Comparison of ENCODE assay signal across 18 cellular contexts in the genomic region with DNA sequence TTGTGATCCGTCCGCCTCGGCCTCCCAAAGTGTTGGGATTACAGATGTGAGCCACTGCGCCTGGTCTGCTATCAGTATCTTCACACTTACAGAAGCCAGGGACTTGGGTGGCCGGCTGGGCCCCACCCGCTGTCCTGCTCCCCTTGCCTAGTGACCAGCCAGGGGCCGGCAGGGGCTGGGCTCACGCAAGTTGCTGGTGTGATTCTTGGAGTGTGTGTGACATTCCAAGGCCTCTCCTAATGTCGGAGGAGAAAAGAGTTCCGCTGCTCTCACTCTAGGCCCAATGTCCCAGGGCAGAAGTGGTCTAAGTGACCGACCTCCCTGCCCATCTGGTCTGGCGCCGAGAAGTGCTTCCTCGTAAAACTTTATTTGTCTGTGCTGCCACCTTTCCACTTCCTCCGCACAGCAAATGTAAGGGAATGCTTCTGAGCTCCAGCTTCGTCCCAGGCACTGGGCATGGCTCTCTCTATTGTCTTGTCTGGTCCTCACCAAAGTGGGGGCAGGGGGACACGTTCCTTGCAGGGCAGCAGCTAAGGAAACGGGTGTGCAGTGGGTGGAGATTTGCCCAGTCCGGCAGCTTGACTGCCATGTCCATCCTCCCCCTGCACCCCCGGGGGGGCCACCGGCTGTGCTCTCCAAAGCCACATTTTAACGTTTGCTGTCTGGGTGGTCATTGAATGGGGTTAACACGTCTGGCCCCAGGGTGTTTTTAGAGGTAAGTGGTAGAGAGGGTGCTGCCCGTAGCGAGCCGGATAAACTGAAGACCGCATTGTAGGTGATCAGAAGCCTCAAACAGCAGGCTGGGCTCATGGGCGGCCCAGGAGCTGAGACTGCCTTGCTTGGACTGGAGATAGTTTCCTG. TPM values are rescaled to one million over a fixed set of nuclear protein-coding genes. Genes with fewer than 3 reads are reported as not detected.
DNase-seq lines count a peak whose midpoint lies in the region; ATAC-seq and TF ChIP-seq lines count a peak whose summit lies in the region.
"Had no signal": no experiment of that assay in that cellular context is flagged by ENCODE, and none has a peak within 500 bp of the region (broad histone marks: within the 10 kb centered on the region; RNA-seq: fewer than 3 reads in every experiment).

No MANE protein-coding gene starts in this region.

- H3K36me3 Mint-ChIP-seq in brain (no peaks in the 10 kb centered on the region), type B pancreatic cell (no peaks in the 10 kb centered on the region)

- peaks cover 8% of the 10 kb centered on the region for H3K4me1 ChIP-seq in IMR-90 (ENCODE audit: control insufficient read depth, insufficient read depth, low read length)
- peaks cover 26% of the 10 kb centered on the region for H3K4me1 ChIP-seq in mesendoderm (ENCODE audit: control insufficient read depth, low read depth, low read length)
- H3K4me1 ChIP-seq in stomach smooth muscle (ENCODE audit: control insufficient read depth, insufficient read depth, low read length), result peaks cover 74% of the 10 kb centered on the region

- H4K20me1 ChIP-seq in IMR-90 (ENCODE audit: insufficient read depth, low read length), result peaks cover 90% of the 10 kb centered on the region

- H3K27ac Mint-ChIP-seq in brain, result peak overlapping the region; percentile 90 to 99 (median 94)
- H3K27ac Mint-ChIP-seq in type B pancreatic cell, result no peak overlapping the region

- intact Hi-C loops in IMR-90 (cut with micrococcal nuclease), result no loop called here

- in situ Hi-C loops in IMR-90 (cut with MboI; ENCODE audit: low sequenced_read_pairs), result no loop called here

- ATAC-seq in IMR-90 (ENCODE audit: low read depth), result no peak

- H3K9me3 ChIP-seq in IMR-90 (ENCODE audit: control insufficient read depth, insufficient read depth, low read length) (no peaks in the 10 kb centered on the region), stomach smooth muscle (ENCODE audit: control insufficient read depth in 2 of 2, low read length in 2 of 2) (no peaks in the 10 kb centered on the region)
- H3K9me3 ChIP-seq: ascending aorta, BE2C, colonic mucosa had no signal

- DNase-seq in IMR-90 (no peak), mesendoderm (peak; percentile 81), type B pancreatic cell (ENCODE audit: extremely low spot score, unreplicated experiment) (no peak), NCI-H446 treated with DMSO at 0.1 percent for 48 hours (lab: John Stamatoyannopoulos, UW) (no peak), C1 segment of cervical spinal cord (lab: John Stamatoyannopoulos, UW) (no peak)
- DNase-seq: activated CD4-positive, alpha-beta T cell treated with anti-CD3 and anti-CD28 coated beads, Interleukin-2, amount 50 U/mL, for 4 hours; activated naive CD4-positive, alpha-beta T cell treated with Interleukin-2 at 50 U/mL for 16 hours; BE2C; colonic mucosa; DMS153; hypothalamus; kidney glomerular epithelial cell; MM.1S; NCI-H2227 treated with DMSO at 0.1 percent for 48 hours; stimulated activated CD4-positive, alpha-beta T cell treated with anti-CD3 and anti-CD28 coated beads, Interleukin-4, amount 100 ng/mL, for 4 hours had no signal

- H3K27me3 ChIP-seq in IMR-90 (ENCODE audit: control insufficient read depth, insufficient read depth, low read length), result no peaks in the 10 kb centered on the region
- H3K27me3 ChIP-seq in mesendoderm (ENCODE audit: insufficient read depth, low read length, poor library complexity), result no peaks in the 10 kb centered on the region
- H3K27me3 ChIP-seq in stomach smooth muscle (ENCODE audit: control insufficient read depth in 1 of 2, insufficient read depth in 2 of 2, low read length in 2 of 2), result no peaks in the 10 kb centered on the region
- H3K27me3 ChIP-seq: ascending aorta, BE2C, colonic mucosa had no signal

- H3K36me3 ChIP-seq in IMR-90 (ENCODE audit: control insufficient read depth, insufficient read depth, low read length), result no peaks in the 10 kb centered on the region
- H3K36me3 ChIP-seq in mesendoderm (ENCODE audit: control insufficient read depth, insufficient read depth, low read length), result no peaks in the 10 kb centered on the region
- H3K36me3 ChIP-seq in stomach smooth muscle (ENCODE audit: control insufficient read depth in 2 of 2, insufficient read depth in 2 of 2, low read length in 2 of 2), result no peaks in the 10 kb centered on the region
- H3K36me3 ChIP-seq: ascending aorta, colonic mucosa had no signal

- POLR2A ChIA-PET in IMR-90 (lab: Charles Lee; ENCODE audit: unreplicated experiment), result no interaction called here

- H3K9me3 Mint-ChIP-seq in brain (peaks cover 0 to 5% (median 0%) of the 10 kb centered on the region in 5 experiments), type B pancreatic cell (no peaks in the 10 kb centered on the region)

- TF ChIP-seq CTCF in IMR-90 (conservative IDR thresholded peaks at IDR 0.05; ENCODE audit: low read depth, low read length) (no peak), brain (conservative IDR thresholded peaks at IDR 0.05) (no peak), type B pancreatic cell (conservative IDR thresholded peaks at IDR 0.05) (no peak)

- 81% methylated on average over 6 of the region's 28 CpGs; no CpG with 5 or more reads in 1 of the 2 experiments for WGBS in IMR-90 (ENCODE audit: extremely low coverage in 2 of 2, insufficient read length in 1 of 2), 2 experiments
- WGBS in mesendoderm (ENCODE audit: extremely low coverage, insufficient coverage, low lambda C conversion rate), result no CpG with 5 or more reads among the region's 28 CpGs

- H4K5ac ChIP-seq in IMR-90 (ENCODE audit: low read depth, low read length), result no peak overlapping the region
- no peak overlapping the region for H4K5ac ChIP-seq in mesendoderm (ENCODE audit: low read length)

- no peak for TF ChIP-seq POLR2A in IMR-90 (IDR thresholded peaks at IDR 0.05; ENCODE audit: low read depth, low read length)

- H2AK5ac ChIP-seq in IMR-90 (ENCODE audit: low read depth, low read length) (no peak overlapping the region), mesendoderm (ENCODE audit: low read length) (no peak overlapping the region)

- no TSS peak for BruUV-seq in IMR-90 (replicated peaks; lab: Mats Ljungman, UMichigan)

- no peak for TF ChIP-seq RAD21 in IMR-90 (IDR thresholded peaks at IDR 0.05; ENCODE audit: low read length)

- H3K9ac ChIP-seq in IMR-90 (ENCODE audit: low read depth, low read length) (no peak overlapping the region), mesendoderm (ENCODE audit: low read length) (no peak overlapping the region), stomach smooth muscle (ENCODE audit: low read length in 2 of 2) (peak overlapping the region in 1 of 2 donors; percentile 53)

- peak overlapping the region; percentile 17 for H2AK9ac ChIP-seq in IMR-90 (replicated peaks; ENCODE audit: low read depth, low read length, poor library complexity)

- H4K8ac ChIP-seq in IMR-90 (ENCODE audit: low read depth in 2 of 2, low read length in 2 of 2), result no peak overlapping the region
- H4K8ac ChIP-seq in mesendoderm (ENCODE audit: low read depth, low read length), result no peak overlapping the region

- H3K4ac ChIP-seq in IMR-90 (ENCODE audit: low read depth, low read length) (no peak overlapping the region), mesendoderm (ENCODE audit: low read depth, low read length) (peak overlapping the region; percentile 48)

- H3K4me3 Mint-ChIP-seq in brain (peak overlapping the region in 4 of 5 experiments; percentile 42 to 85 (median 58)), type B pancreatic cell (no peak overlapping the region)

- H2AFZ ChIP-seq in IMR-90 (replicated peaks; ENCODE audit: low read length, poor library complexity), result peak overlapping the region; percentile 32

- H2BK120ac ChIP-seq in IMR-90 (ENCODE audit: low read depth, low read length), result no peak overlapping the region
- no peak overlapping the region for H2BK120ac ChIP-seq in mesendoderm (ENCODE audit: low read depth, low read length)

- H2BK20ac ChIP-seq in IMR-90 (ENCODE audit: low read depth, low read length), result no peak overlapping the region

- no peak overlapping the region for H3K4me2 ChIP-seq in IMR-90 (ENCODE audit: low read depth, low read length)
- no peak overlapping the region for H3K4me2 ChIP-seq in mesendoderm (ENCODE audit: low read length)

- no peak overlapping the region for H2BK15ac ChIP-seq in IMR-90 (ENCODE audit: low read depth, low read length)
- H2BK15ac ChIP-seq in mesendoderm (replicated peaks; ENCODE audit: low read depth), result no peak overlapping the region

- H2BK5ac ChIP-seq in IMR-90 (ENCODE audit: low read depth, low read length, poor library complexity, severe bottlenecking), result no peak overlapping the region
- no peak overlapping the region for H2BK5ac ChIP-seq in mesendoderm (ENCODE audit: low read length)

- H3K27me3 Mint-ChIP-seq in brain, result no peaks in the 10 kb centered on the region
- H3K27me3 Mint-ChIP-seq in type B pancreatic cell, result peaks cover 4% of the 10 kb centered on the region

- H3K79me2 ChIP-seq in mesendoderm (ENCODE audit: control insufficient read depth, insufficient read depth, low read length), result peaks cover 15% of the 10 kb centered on the region

- no peak overlapping the region for H3K27ac ChIP-seq in IMR-90 (ENCODE audit: insufficient read depth, low read length)
- H3K27ac ChIP-seq in mesendoderm (ENCODE audit: low read depth, low read length), result no peak overlapping the region
- H3K27ac ChIP-seq in stomach smooth muscle (ENCODE audit: low read length), result peak overlapping the region; percentile 78
- H3K27ac ChIP-seq: ascending aorta had no signal

- no peak overlapping the region for H3K14ac ChIP-seq in IMR-90 (replicated peaks; ENCODE audit: low read depth, low read length)

- no peak overlapping the region for H4K91ac ChIP-seq in IMR-90 (ENCODE audit: insufficient read depth, low read depth, low read length)

- H3K18ac ChIP-seq in IMR-90 (ENCODE audit: low read depth, low read length), result no peak overlapping the region
- H3K18ac ChIP-seq in mesendoderm (ENCODE audit: low read length), result peak overlapping the region; percentile 2

- peaks cover 98% of the 10 kb centered on the region for H3K4me1 Mint-ChIP-seq in brain
- peaks cover 56% of the 10 kb centered on the region for H3K4me1 Mint-ChIP-seq in type B pancreatic cell (ENCODE audit: unreplicated experiment)

- H3K79me1 ChIP-seq in IMR-90 (ENCODE audit: low read depth in 1 of 2, low read length in 2 of 2), result peaks cover 27 to 56% of the 10 kb centered on the region in 2 experiments; a peak in 3 of 4 replicates
- peaks cover 14% of the 10 kb centered on the region for H3K79me1 ChIP-seq in mesendoderm (ENCODE audit: low read length)

- H3K9me1 ChIP-seq in IMR-90 (ENCODE audit: insufficient read depth, low read length), result peaks cover 3% of the 10 kb centered on the region; the same call in 1 of the 2 replicates

- dilution Hi-C loops in IMR-90 (cut with HindIII; ENCODE audit: low sequenced_read_pairs, unreplicated experiment), result no loop called here

- CTCF ChIA-PET in IMR-90 (lab: Yijun Ruan, JAX), result interaction anchor here (2.3 kb wide), 1 partner anchor 11 kb away, joined by 8 read pairs; no protein-coding TSS in a partner anchor

- no peak overlapping the region for H3K4me3 ChIP-seq in IMR-90 (ENCODE audit: insufficient read depth, low read depth, low read length)
- no peak overlapping the region for H3K4me3 ChIP-seq in mesendoderm (ENCODE audit: low read length)
- peak overlapping the region in 1 of 2 donors; percentile 15 for H3K4me3 ChIP-seq in stomach smooth muscle (ENCODE audit: low read length in 2 of 2)
- H3K4me3 ChIP-seq: ascending aorta, colonic mucosa had no signal

- H3K56ac ChIP-seq in IMR-90 (ENCODE audit: extremely low read depth, insufficient read depth, low read length), result no peak overlapping the region
- H3K56ac ChIP-seq in mesendoderm (ENCODE audit: low read length), result peak overlapping the region; percentile 59

- H3K23ac ChIP-seq in IMR-90 (ENCODE audit: low read depth, low read length) (no peak overlapping the region), mesendoderm (ENCODE audit: low read length) (no peak overlapping the region)

RNA-seq across cellular contexts. Expression of gene GSE1, which starts 7.8 kb away (rescaled TPM):
- 9.4 and 14.9 TPM in 2 replicates for total RNA-seq in IMR-90 (2012; rRNA removed)
- polyA plus RNA-seq in IMR-90 (2012; rRNA removed), result 25.5 and 30.8 TPM in 2 replicates
- 17.0 and 25.6 TPM in 2 replicates for polyA plus RNA-seq in IMR-90 (2012; cell fraction: cytosol; rRNA removed)
- 79.5 and 93.9 TPM in 2 replicates for polyA plus RNA-seq in IMR-90 (2012; cell fraction: nucleus; rRNA removed; ENCODE audit: low replicate concordance)
- 127 TPM for polyA plus RNA-seq in brain (ENCODE audit: insufficient read depth, low read depth, low replicate concordance)
- 16.7 TPM for polyA plus RNA-seq in mesendoderm (2013, experiment 1 of 2)
- 17.3 TPM for polyA plus RNA-seq in mesendoderm (2013, experiment 2 of 2)
- total RNA-seq in type B pancreatic cell (ENCODE audit: low replicate concordance), result 101 and 112 TPM in 2 replicates
